Comparison of ENCODE assay signal across 14 cellular contexts in the genomic region with DNA sequence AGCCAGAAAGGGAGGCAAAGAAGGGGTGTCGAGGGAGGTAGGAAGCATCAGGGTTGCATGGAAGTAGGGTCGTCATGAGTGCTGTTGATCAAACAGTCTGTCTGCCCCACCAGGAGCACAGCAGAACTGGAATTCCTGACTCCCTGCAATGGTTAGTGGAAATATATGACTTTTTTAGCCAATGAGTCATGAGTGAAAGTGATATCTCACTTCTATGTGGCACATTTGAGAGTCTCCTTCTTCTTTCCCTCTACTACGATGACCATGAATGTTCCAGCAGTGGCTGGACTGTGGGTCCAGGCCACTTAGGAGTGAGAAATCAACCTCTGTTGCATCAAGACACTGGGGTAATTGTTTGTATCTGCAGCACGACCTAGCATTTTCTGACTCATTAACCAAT.
"Had no signal": no experiment of that assay in that cellular context is flagged by ENCODE, and none has a peak within 500 bp of the region (broad histone marks: within the 10 kb centered on the region; RNA-seq: fewer than 3 reads in every experiment).

No MANE protein-coding gene starts in this region.

- H3K27ac ChIP-seq: adrenal gland, coronary artery, ovary, tibial nerve had no signal

- H3K9me3 ChIP-seq: adrenal gland, ovary had no signal

- DNase-seq: activated CD4-positive, alpha-beta T cell treated with anti-CD3 and anti-CD28 coated beads, Interleukin-2, amount 10 ng/mL, durations not matched to agents 7 days and 5 days; activated gamma-delta T cell; adrenal gland; central memory CD4-positive, alpha-beta T cell; immature natural killer cell; left cardiac atrium; mesendoderm; naive thymus-derived CD8-positive, alpha-beta T cell; ovary; stimulated activated CD4-positive, alpha-beta T cell treated with anti-CD3 and anti-CD28 coated beads, Interleukin-2, amount 100 ng/mL, for 24 hours; stimulated activated naive CD8-positive, alpha-beta T cell treated with anti-CD3 and anti-CD28 coated beads, Interleukin-15, Interleukin-2, amounts not matched to agents 100 U/mL and 50 U/mL, for 24 hours; T1000 had no signal

- H3K27me3 ChIP-seq: adrenal gland, ovary, tibial nerve had no signal

- H3K36me3 ChIP-seq: adrenal gland, ovary, tibial nerve had no signal

- H3K4me1 ChIP-seq: adrenal gland, tibial nerve had no signal

- H3K4me3 ChIP-seq: adrenal gland, coronary artery, ovary, tibial nerve had no signal
